In the genomic region with DNA sequence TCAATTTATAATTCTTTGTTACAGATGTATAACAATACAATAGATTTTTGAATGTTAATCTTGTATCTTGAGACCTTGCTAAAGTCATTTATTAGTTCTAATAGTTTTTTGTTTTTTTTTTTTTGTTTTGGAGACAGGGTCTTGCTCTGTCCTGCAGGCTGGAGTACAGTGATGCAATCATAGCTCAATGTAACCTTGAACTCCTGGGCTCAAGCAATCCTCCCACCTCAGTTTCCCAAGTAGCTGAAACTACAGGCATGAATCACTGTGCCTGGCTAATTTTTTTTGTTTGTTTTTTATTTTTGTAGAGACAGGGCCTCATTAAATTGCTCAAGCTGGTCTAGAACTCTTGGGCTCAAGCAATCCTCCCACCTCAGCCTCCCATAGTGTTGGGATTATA, we compare ENCODE assay signal across 27 cellular contexts.
"Had no signal": no experiment of that assay in that cellular context is flagged by ENCODE, and none has a peak within 500 bp of the region (broad histone marks: within the 10 kb centered on the region; RNA-seq: fewer than 3 reads in every experiment).

No MANE protein-coding gene starts in this region.

- H3K36me3 Mint-ChIP-seq: naive B cell, natural killer cell, neural progenitor cell had no signal

- H3K27ac Mint-ChIP-seq: natural killer cell; nephron progenitor cell; neural progenitor cell; progenitor cell of endocrine pancreas; stimulated activated naive B cell treated with anti-CD40 and anti-IgM and Interleukin-4, amounts not matched to agents 10 μg/mL and 1 μg/mL and 100 μg/mL, for 72 hours; stimulated activated naive CD8-positive, alpha-beta T cell treated with anti-CD3 and anti-CD28 coated beads, Interleukin-15, Interleukin-2, amounts not matched to agents 100 ng/mL and 50 ng/mL, for 24 hours had no signal

- H3K9me3 Mint-ChIP-seq: naive B cell, natural killer cell, neural progenitor cell had no signal

- H2AFZ ChIP-seq: neural progenitor cell had no signal

- H3K9ac ChIP-seq: neural progenitor cell had no signal

- H3K27me3 ChIP-seq: left lung, neural progenitor cell, neutrophil, ovary, right atrium auricular region, tibial nerve, upper lobe of left lung, vagina had no signal

- H3K4me2 ChIP-seq: neural progenitor cell had no signal

- H3K4me3 ChIP-seq: left lung, lower lobe of right lung, neural progenitor cell, ovary, right atrium auricular region, skin epidermis, tibial nerve, upper lobe of left lung, vagina had no signal

- H3K4me1 Mint-ChIP-seq: nephron progenitor cell, neural progenitor cell had no signal

- H3K27me3 Mint-ChIP-seq: naive B cell; progenitor cell of endocrine pancreas; stimulated activated naive B cell treated with anti-CD40 and anti-IgM and Interleukin-4, amounts not matched to agents 10 μg/mL and 1 μg/mL and 100 μg/mL, for 72 hours; stimulated activated naive CD8-positive, alpha-beta T cell treated with anti-CD3 and anti-CD28 coated beads, Interleukin-15, Interleukin-2, amounts not matched to agents 100 ng/mL and 50 ng/mL, for 24 hours had no signal

- ATAC-seq: left colon; left lung; lower lobe of right lung; natural killer cell; sciatic nerve; stimulated activated naive B cell treated with anti-CD40 and anti-IgM and Interleukin-4, amounts not matched to agents 10 μg/mL and 1 μg/mL and 100 μg/mL, for 72 hours had no signal

- H3K27ac ChIP-seq: left lung, lower lobe of right lung, neural progenitor cell, neutrophil, ovary, right atrium auricular region, skin epidermis, tibial nerve, upper lobe of left lung, vagina had no signal

- H3K9me3 ChIP-seq: left lung, lower lobe of right lung, neutrophil, ovary, right atrium auricular region, tibial nerve, upper lobe of left lung, vagina had no signal

- H3K4me3 Mint-ChIP-seq: naive B cell; natural killer cell; nephron progenitor cell; neural progenitor cell; stimulated activated naive B cell treated with anti-CD40 and anti-IgM and Interleukin-4, amounts not matched to agents 10 μg/mL and 1 μg/mL and 100 μg/mL, for 72 hours; stimulated activated naive CD8-positive, alpha-beta T cell treated with anti-CD3 and anti-CD28 coated beads, Interleukin-15, Interleukin-2, amounts not matched to agents 100 ng/mL and 50 ng/mL, for 24 hours had no signal

- H3K4me1 ChIP-seq: left lung, lower lobe of right lung, neural progenitor cell, right atrium auricular region, tibial nerve, upper lobe of left lung, vagina had no signal

- DNase-seq: hippocampal formation; left colon; left lung; lower lobe of right lung; mammary epithelial cell; mesenchymal stem cell; naive B cell; natural killer cell; nephron progenitor cell; occipital lobe; ovary; stimulated activated CD4-positive, alpha-beta T cell treated with anti-CD3 and anti-CD28 coated beads, Interleukin-12 subunit alpha, Interleukin-12 subunit beta, amount 100 ng/mL, for 4 hours; stimulated activated CD4-positive, alpha-beta T cell treated with anti-CD3 and anti-CD28 coated beads, Interleukin-15, amount 100 ng/mL, for 24 hours; stimulated activated CD4-positive, alpha-beta T cell treated with anti-CD3 and anti-CD28 coated beads, Interleukin-2, amount 100 ng/mL, for 24 hours; stimulated activated CD4-positive, alpha-beta T cell treated with anti-CD3 and anti-CD28 coated beads, Interleukin-4, amount 100 ng/mL, for 1 hour; stimulated activated naive B cell treated with anti-CD40 and anti-IgM and Interleukin-4, amounts not matched to agents 10 μg/mL and 1 μg/mL and 100 μg/mL, for 72 hours; substantia nigra; upper lobe of left lung had no signal

- H3K36me3 ChIP-seq: left lung, lower lobe of right lung, neural progenitor cell, neutrophil, ovary, right atrium auricular region, tibial nerve, upper lobe of left lung, vagina had no signal
